ENCODE assay signal across 8 cellular contexts in genomic region chr10:28722065-28722803, GRCh38. TPM values are rescaled to one million over a fixed set of nuclear protein-coding genes. Genes with fewer than 3 reads are reported as not detected.
DNase-seq lines count a peak whose midpoint lies in the region; ATAC-seq and TF ChIP-seq lines count a peak whose summit lies in the region.

No MANE protein-coding gene starts in this region.

- H3K4me3 ChIP-seq in ACC112 (ENCODE audit: low read depth, low read length): peak overlapping the region; percentile 79

- intact Hi-C loops in posterior vena cava (cut with DNase I): no loop called here

- H3K18ac ChIP-seq in H9 (ENCODE audit: insufficient read length, low read depth, low read length): peak overlapping the region; percentile 81

- H2BK5ac ChIP-seq in H9 (ENCODE audit: insufficient read length, low read length): no peak overlapping the region

- H2AK5ac ChIP-seq in H9 (ENCODE audit: insufficient read length, low read length): no peak overlapping the region

- no peak overlapping the region for H3K56ac ChIP-seq in H9 (ENCODE audit: insufficient read length, low read depth, low read length)

- peak overlapping the region; percentile 75 to 84 for H3K4me3 Mint-ChIP-seq in H9
- peak overlapping the region; percentile 61 for H3K4me3 Mint-ChIP-seq in activated naive CD8-positive, alpha-beta T cell treated with anti-CD3 and anti-CD28 coated beads, Interleukin-2, amount 10 ng/mL, durations not matched to agents 7 days and 5 days

- H3K4ac ChIP-seq in H9 (ENCODE audit: low read depth, low read length): no peak overlapping the region

- TF ChIP-seq CTCF in H9 (conservative IDR thresholded peaks at IDR 0.05): no peak

- no peaks in the 10 kb centered on the region for H3K27me3 ChIP-seq in ACC112 (ENCODE audit: insufficient read depth, low read length)
- no peaks in the 10 kb centered on the region; the same call in 1 of the 2 replicates for H3K27me3 ChIP-seq in H9 (ENCODE audit: insufficient read depth, low read length)

- H3K14ac ChIP-seq in H9 (ENCODE audit: insufficient read depth, low read length): peak overlapping the region; percentile 59

- H3K4me1 Mint-ChIP-seq in H9: peaks cover 10 to 11% of the 10 kb centered on the region in 2 experiments
- no peaks in the 10 kb centered on the region for H3K4me1 Mint-ChIP-seq in activated naive CD8-positive, alpha-beta T cell treated with anti-CD3 and anti-CD28 coated beads, Interleukin-2, amount 10 ng/mL, durations not matched to agents 7 days and 5 days

- no peaks in the 10 kb centered on the region; a peak in 1 of 5 replicates for H3K9me3 Mint-ChIP-seq in H9
- peaks cover 2% of the 10 kb centered on the region for H3K9me3 Mint-ChIP-seq in activated naive CD8-positive, alpha-beta T cell treated with anti-CD3 and anti-CD28 coated beads, Interleukin-2, amount 10 ng/mL, durations not matched to agents 7 days and 5 days

- peaks cover 5% of the 10 kb centered on the region for H3K23me2 ChIP-seq in H9 (ENCODE audit: insufficient read length, low read depth, low read length, poor library complexity, severe bottlenecking)

- H4K5ac ChIP-seq in H9 (ENCODE audit: insufficient read length, low read depth, low read length): no peak overlapping the region

- DNase-seq in H9 (peak; percentile 76), hippocampal formation (lab: John Stamatoyannopoulos, UW) (peak; percentile 17 to 66), posterior vena cava (ENCODE audit: low spot score) (peak; percentile 85), HCEC 1CT (no peak), Kasumi-1 (lab: John Stamatoyannopoulos, UW) (no peak), cortex of kidney (lab: John Stamatoyannopoulos, UW) (no peak)
- peak; percentile 32 for DNase-seq in activated naive CD8-positive, alpha-beta T cell treated with anti-CD3 and anti-CD28 coated beads, Interleukin-2, amount 10 ng/mL, durations not matched to agents 7 days and 5 days

- H2BK120ac ChIP-seq in H9 (ENCODE audit: low read depth, low read length, poor library complexity, severe bottlenecking): no peak overlapping the region

- no CpG with 5 or more reads among the region's 46 CpGs for WGBS in H9 (ENCODE audit: extremely low coverage, insufficient read length, low lambda C conversion rate)

- H2BK15ac ChIP-seq in H9 (ENCODE audit: low read depth, low read length): no peak overlapping the region

- no peak overlapping the region for H4K91ac ChIP-seq in H9 (ENCODE audit: insufficient read length, low read depth, low read length)

- no peaks in the 10 kb centered on the region for H4K20me1 ChIP-seq in H9 (ENCODE audit: control insufficient read depth, insufficient read depth, insufficient read length)

- H2BK20ac ChIP-seq in H9 (ENCODE audit: low read depth, low read length, poor library complexity, severe bottlenecking): no peak overlapping the region

- no peak overlapping the region; a peak in 1 of 7 replicates for H3K27ac Mint-ChIP-seq in H9
- H3K27ac Mint-ChIP-seq in activated naive CD8-positive, alpha-beta T cell treated with anti-CD3 and anti-CD28 coated beads, Interleukin-2, amount 10 ng/mL, durations not matched to agents 7 days and 5 days: no peak overlapping the region

- H3K36me3 Mint-ChIP-seq in H9 (ENCODE audit: insufficient read depth in 1 of 3, low read depth in 3 of 3): no peaks in the 10 kb centered on the region
- no peaks in the 10 kb centered on the region for H3K36me3 Mint-ChIP-seq in activated naive CD8-positive, alpha-beta T cell treated with anti-CD3 and anti-CD28 coated beads, Interleukin-2, amount 10 ng/mL, durations not matched to agents 7 days and 5 days

- no peaks in the 10 kb centered on the region for H3K36me3 ChIP-seq in ACC112 (ENCODE audit: insufficient read depth, low read length)

- H3K23ac ChIP-seq in H9 (ENCODE audit: insufficient read length, low read depth, low read length): no peak overlapping the region

- no peak overlapping the region for H2BK12ac ChIP-seq in H9 (ENCODE audit: insufficient read length, low read depth, low read length)

- H3K27me3 Mint-ChIP-seq in H9 (ENCODE audit: low read depth): peaks cover 33% of the 10 kb centered on the region
- peaks cover 41% of the 10 kb centered on the region for H3K27me3 Mint-ChIP-seq in activated naive CD8-positive, alpha-beta T cell treated with anti-CD3 and anti-CD28 coated beads, Interleukin-2, amount 10 ng/mL, durations not matched to agents 7 days and 5 days

- peak overlapping the region; percentile 65 for H3K4me2 ChIP-seq in H9 (ENCODE audit: insufficient read depth, insufficient read length, low read length)

- H3K79me1 ChIP-seq in H9 (ENCODE audit: insufficient read depth, low read depth, low read length, poor library complexity, severe bottlenecking): no peaks in the 10 kb centered on the region

- peak overlapping the region; percentile 12 for H3K9ac ChIP-seq in H9 (ENCODE audit: extremely low read depth, insufficient read length, low read length)

- no peak overlapping the region for H4K8ac ChIP-seq in H9 (replicated peaks; ENCODE audit: insufficient read length, low read depth, low read length)

- no peak overlapping the region for H3T11ph ChIP-seq in H9 (ENCODE audit: low read length)

- H3K9me3 ChIP-seq in H9 (ENCODE audit: control insufficient read depth, low read depth, low read length): no peaks in the 10 kb centered on the region

- H3K79me2 ChIP-seq in ACC112 (ENCODE audit: control insufficient read depth, insufficient read depth, low read length, unreplicated experiment) (no peaks in the 10 kb centered on the region), H9 (ENCODE audit: insufficient read depth, low read length) (no peaks in the 10 kb centered on the region)

- H2AFZ ChIP-seq in ACC112 (ENCODE audit: low read length, unreplicated experiment) (peak overlapping the region; percentile 78), H9 (ENCODE audit: low read length) (no peak overlapping the region)

- H3K4me1 ChIP-seq in ACC112 (ENCODE audit: control insufficient read depth, insufficient read depth, low read length, unreplicated experiment) (peaks cover 21% of the 10 kb centered on the region), H9 (ENCODE audit: insufficient read depth, low read length) (no peaks in the 10 kb centered on the region)

- H3K27ac ChIP-seq in ACC112 (ENCODE audit: low read depth, low read length): no peak overlapping the region
- no peak overlapping the region for H3K27ac ChIP-seq in H9 (ENCODE audit: insufficient read length, low read depth, low read length)

- POLR2A ChIA-PET in activated naive CD8-positive, alpha-beta T cell treated with anti-CD3 and anti-CD28 coated beads, Interleukin-2, amount 10 ng/mL, durations not matched to agents 7 days and 5 days (lab: Charles Lee): no interaction called here

- no peak for ATAC-seq in activated naive CD8-positive, alpha-beta T cell treated with anti-CD3 and anti-CD28 coated beads, Interleukin-2, amount 10 ng/mL, durations not matched to agents 7 days and 5 days (ENCODE audit: low read depth)

RNA-seq across cellular contexts. Expression of gene BAMBI, which starts 44.9 kb away (rescaled TPM):
- total RNA-seq in H9 (2021) (16.8 and 17.0 TPM in 2 replicates), posterior vena cava (10 to 100 TPM; 11.1 to 12.9 TPM)
- total RNA-seq in activated naive CD8-positive, alpha-beta T cell treated with anti-CD3 and anti-CD28 coated beads, Interleukin-2, amount 10 ng/mL, durations not matched to agents 7 days and 5 days: under 1 TPM; 0.30 to 0.31 TPM

Comparison
In these comparisons a context has a peak if more than half of its experiments do, and no peak if none do; other contexts are left out.
1. DNase-seq: peak in H9 (single experiment), activated naive CD8-positive, alpha-beta T cell treated with anti-CD3 and anti-CD28 coated beads, Interleukin-2, amount 10 ng/mL, durations not matched to agents 7 days and 5 days (single experiment), hippocampal formation (2 of 2) and posterior vena cava (single experiment); none in HCEC 1CT (single experiment), Kasumi-1 (0 of 2) and cortex of kidney (single experiment).
2. RNA of gene BAMBI, which starts 44.9 kb away (total RNA-seq): 16.8 to 17.0 TPM in H9 and 11.1 to 12.9 TPM in posterior vena cava; 0.30 to 0.31 TPM in activated naive CD8-positive, alpha-beta T cell treated with anti-CD3 and anti-CD28 coated beads, Interleukin-2, amount 10 ng/mL, durations not matched to agents 7 days and 5 days; every median in the first group is over 4 times any median in the second.